17 cellular contexts compared by ENCODE assay signal in the genomic region with DNA sequence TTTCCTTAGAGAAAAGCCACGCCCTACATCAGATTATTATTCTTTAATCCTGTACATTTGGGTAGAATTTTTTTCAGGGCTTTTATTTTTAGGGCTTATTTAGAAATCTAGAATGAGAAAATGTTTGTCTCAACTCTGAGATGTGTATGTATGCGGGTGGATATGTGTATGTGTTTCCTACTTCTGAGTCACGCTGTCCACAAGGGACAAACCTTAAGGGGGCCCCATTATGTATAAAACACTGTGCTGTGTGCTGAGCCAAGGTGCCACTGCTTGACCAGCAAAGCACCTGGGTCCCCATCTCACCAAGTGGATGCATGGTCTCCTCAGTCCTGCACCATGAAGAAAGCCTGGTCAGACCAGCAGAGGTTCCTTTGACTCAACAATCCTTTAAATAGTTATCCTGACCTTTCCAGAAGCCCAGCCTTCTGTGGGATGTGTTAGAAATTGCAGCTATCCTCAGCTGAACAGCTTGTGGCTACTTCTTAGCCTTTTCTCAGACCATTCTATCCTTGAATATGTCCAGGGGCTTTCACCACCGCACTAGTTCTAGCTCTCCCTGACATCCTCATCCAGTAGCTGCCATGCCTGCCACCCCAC. TPM values are rescaled to one million over a fixed set of nuclear protein-coding genes. Genes with fewer than 3 reads are reported as not detected.
DNase-seq lines count a peak whose midpoint lies in the region; ATAC-seq and TF ChIP-seq lines count a peak whose summit lies in the region.
"Had no signal": no experiment of that assay in that cellular context is flagged by ENCODE, and none has a peak within 500 bp of the region (broad histone marks: within the 10 kb centered on the region; RNA-seq: fewer than 3 reads in every experiment).

No MANE protein-coding gene starts in this region.

- no peaks in the 10 kb centered on the region for H3K36me3 ChIP-seq in SK-N-SH (replicated peaks in 1 of 2; ENCODE audit: control insufficient read depth in 1 of 2, insufficient read depth in 2 of 2, low read length in 1 of 2)
- H3K36me3 ChIP-seq in adipocyte (ENCODE audit: control insufficient read depth, insufficient read depth, low read length, severe bottlenecking) = no peaks in the 10 kb centered on the region
- no peaks in the 10 kb centered on the region for H3K36me3 ChIP-seq in stomach smooth muscle (ENCODE audit: control insufficient read depth in 2 of 2, insufficient read depth in 2 of 2, low read length in 2 of 2)
- H3K36me3 ChIP-seq: BLaER1 treated with 17β-estradiol and CSF1 and Interleukin-3, amounts not matched to agents 10 nM and 100 nM had no signal

- no peak for TF ChIP-seq RAD21 in SK-N-SH (IDR thresholded peaks at IDR 0.05; ENCODE audit: low read length)

- no peaks in the 10 kb centered on the region for H3K36me3 Mint-ChIP-seq in progenitor cell of endocrine pancreas (ENCODE audit: insufficient read depth)

- no peak for TF ChIP-seq EP300 in SK-N-SH (IDR thresholded peaks at IDR 0.05; ENCODE audit: borderline replicate concordance in 1 of 2, low read depth in 1 of 2, low read length in 1 of 2)

- no peak overlapping the region for H2AFZ ChIP-seq in SK-N-SH (ENCODE audit: low read depth)

- H3K4me1 ChIP-seq in SK-N-SH (ENCODE audit: control insufficient read depth in 1 of 2, insufficient read depth in 2 of 2, low read depth in 1 of 2, low read length in 1 of 2) = peaks cover 0 to 12% of the 10 kb centered on the region in 2 experiments; a peak in 2 of 4 replicates
- peaks cover 49% of the 10 kb centered on the region for H3K4me1 ChIP-seq in adipocyte (ENCODE audit: control insufficient read depth, insufficient read depth, low read length)
- peaks cover 33% of the 10 kb centered on the region for H3K4me1 ChIP-seq in stomach smooth muscle (ENCODE audit: control insufficient read depth, insufficient read depth, low read length)

- H3K27me3 Mint-ChIP-seq in progenitor cell of endocrine pancreas = no peaks in the 10 kb centered on the region
- H3K27me3 Mint-ChIP-seq: memory B cell had no signal

- peaks cover 10% of the 10 kb centered on the region for H3K4me1 Mint-ChIP-seq in progenitor cell of endocrine pancreas (ENCODE audit: low read depth)

- H4K20me1 ChIP-seq in SK-N-SH (ENCODE audit: insufficient read depth) = no peaks in the 10 kb centered on the region
- H4K20me1 ChIP-seq: BLaER1 treated with 17β-estradiol and CSF1 and Interleukin-3, amounts not matched to agents 10 nM and 100 nM had no signal

- peaks cover 17% of the 10 kb centered on the region for H3F3A ChIP-seq in SK-N-SH (replicated peaks; ENCODE audit: insufficient read depth)

- peak overlapping the region; percentile 2 for H3K4me2 ChIP-seq in SK-N-SH

- H3K79me2 ChIP-seq in SK-N-SH (ENCODE audit: insufficient read depth) = no peaks in the 10 kb centered on the region

- ATAC-seq in SK-N-SH treated with all-trans-retinoic acid at 6 μM for 48 hours (no peak), left ventricle myocardium superior (peak; percentile 21), HG03097 (IDR thresholded peaks at IDR 0.05; ENCODE audit: low FRiP score, unreplicated experiment) (no peak)

- TF ChIP-seq CTCF in SK-N-SH (IDR thresholded peaks at IDR 0.05) = no peak
- TF ChIP-seq CTCF in progenitor cell of endocrine pancreas (IDR thresholded peaks at IDR 0.05; ENCODE audit: unreplicated experiment) = no peak

- H3K27me3 ChIP-seq in SK-N-SH (ENCODE audit: insufficient read depth) (no peaks in the 10 kb centered on the region), adipocyte (replicated peaks; ENCODE audit: control insufficient read depth, insufficient read depth, low read length) (no peaks in the 10 kb centered on the region), stomach smooth muscle (ENCODE audit: control insufficient read depth in 1 of 2, insufficient read depth in 2 of 2, low read length in 2 of 2) (no peaks in the 10 kb centered on the region)
- H3K27me3 ChIP-seq: BLaER1 treated with 17β-estradiol and CSF1 and Interleukin-3, amounts not matched to agents 10 nM and 100 nM had no signal

- H3K4me3 ChIP-seq in SK-N-SH (ENCODE audit: low read depth in 2 of 2, low read length in 1 of 2) (no peak overlapping the region), adipocyte (ENCODE audit: low read length) (peak overlapping the region; percentile 56), stomach smooth muscle (ENCODE audit: low read length in 2 of 2) (peak overlapping the region in 1 of 2 donors; percentile 22)
- H3K4me3 ChIP-seq: BLaER1 treated with 17β-estradiol and CSF1 and Interleukin-3, amounts not matched to agents 10 nM and 100 nM had no signal

- H3K9me3 Mint-ChIP-seq in progenitor cell of endocrine pancreas (ENCODE audit: low read depth) = no peaks in the 10 kb centered on the region
- H3K9me3 Mint-ChIP-seq: memory B cell had no signal

- H3K9ac ChIP-seq in SK-N-SH (no peak overlapping the region; the same call in 1 of the 2 replicates), adipocyte (ENCODE audit: low read length) (peak overlapping the region; percentile 72), stomach smooth muscle (ENCODE audit: low read length in 2 of 2) (no peak overlapping the region)
- H3K9ac ChIP-seq: BLaER1 treated with 17β-estradiol and CSF1 and Interleukin-3, amounts not matched to agents 10 nM and 100 nM had no signal

- POLR2A ChIA-PET in SK-N-SH (lab: Yijun Ruan, JAX) = no interaction called here

- no peaks in the 10 kb centered on the region for H3K9me2 ChIP-seq in SK-N-SH

- intact Hi-C loops in left ventricle myocardium superior (cut with micrococcal nuclease) = no loop called here

- CTCF ChIA-PET in SK-N-SH (lab: Yijun Ruan, JAX) = no interaction called here

- 97% methylated on average over 4 of the region's 4 CpGs for WGBS in SK-N-SH (ENCODE audit: low lambda C conversion rate)

- H3K9me3 ChIP-seq in SK-N-SH (no peaks in the 10 kb centered on the region), adipocyte (ENCODE audit: control insufficient read depth, low read length) (no peaks in the 10 kb centered on the region), stomach smooth muscle (ENCODE audit: control insufficient read depth in 2 of 2, low read length in 2 of 2) (no peaks in the 10 kb centered on the region)
- H3K9me3 ChIP-seq: BLaER1 treated with 17β-estradiol and CSF1 and Interleukin-3, amounts not matched to agents 10 nM and 100 nM had no signal

- DNase-seq in SK-N-SH = no peak
- no peak for DNase-seq in adipocyte (ENCODE audit: low read depth)
- DNase-seq in left ventricle myocardium superior = no peak
- DNase-seq in progenitor cell of endocrine pancreas (ENCODE audit: low spot score, unreplicated experiment) = no peak
- no peak for DNase-seq in activated CD4-positive, CD25-positive, alpha-beta regulatory T cell treated with anti-CD3 and anti-CD28 coated beads, Interleukin-2, amount 50 U/mL, for 72 hours
- DNase-seq: activated CD4-positive, alpha-beta T cell treated with anti-CD3 and anti-CD28 coated beads for 48 hours; amniotic stem cell; DMS153; erythroblast; SIG-M5; stimulated activated CD4-positive, alpha-beta T cell treated with anti-CD3 and anti-CD28 coated beads, Interleukin-4, amount 100 ng/mL, for 1 hour had no signal

- H3K4me3 Mint-ChIP-seq in progenitor cell of endocrine pancreas (ENCODE audit: low read depth) = no peak overlapping the region
- H3K4me3 Mint-ChIP-seq: memory B cell had no signal

- H3K27ac ChIP-seq in SK-N-SH (ENCODE audit: low read depth in 2 of 2, low read length in 1 of 2) (peak overlapping the region in 1 of 2 experiments; percentile 64; a peak in 2 of 4 replicates), stomach smooth muscle (ENCODE audit: low read length) (peak overlapping the region; percentile 58)
- H3K27ac ChIP-seq: 22Rv1; BLaER1 treated with 17β-estradiol and CSF1 and Interleukin-3, amounts not matched to agents 10 nM and 100 nM had no signal

- H3K27ac Mint-ChIP-seq in progenitor cell of endocrine pancreas = no peak overlapping the region
- H3K27ac Mint-ChIP-seq: memory B cell had no signal

TF ChIP-seq in SK-N-SH, 30 proteins besides CTCF, POLR2A, EP300 and RAD21 (continues in another document):
- TF ChIP-seq TAF1 (IDR thresholded peaks at IDR 0.05; ENCODE audit: borderline replicate concordance, low read depth, low read length) = no peak
- TF ChIP-seq, protein P1, sequence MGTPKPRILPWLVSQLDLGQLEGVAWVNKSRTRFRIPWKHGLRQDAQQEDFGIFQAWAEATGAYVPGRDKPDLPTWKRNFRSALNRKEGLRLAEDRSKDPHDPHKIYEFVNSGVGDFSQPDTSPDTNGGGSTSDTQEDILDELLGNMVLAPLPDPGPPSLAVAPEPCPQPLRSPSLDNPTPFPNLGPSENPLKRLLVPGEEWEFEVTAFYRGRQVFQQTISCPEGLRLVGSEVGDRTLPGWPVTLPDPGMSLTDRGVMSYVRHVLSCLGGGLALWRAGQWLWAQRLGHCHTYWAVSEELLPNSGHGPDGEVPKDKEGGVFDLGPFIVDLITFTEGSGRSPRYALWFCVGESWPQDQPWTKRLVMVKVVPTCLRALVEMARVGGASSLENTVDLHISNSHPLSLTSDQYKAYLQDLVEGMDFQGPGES (IDR thresholded peaks at IDR 0.05; ENCODE audit: low read depth, low read length) = no peak
- no peak for TF ChIP-seq GABPA (IDR thresholded peaks at IDR 0.05; ENCODE audit: low read depth)

TF ChIP-seq in SK-N-SH treated with all-trans-retinoic acid at 6 μM for 48 hours, 23 proteins besides CTCF, POLR2A, EP300 and RAD21 (continues in another document):
- TF ChIP-seq, protein P2, sequence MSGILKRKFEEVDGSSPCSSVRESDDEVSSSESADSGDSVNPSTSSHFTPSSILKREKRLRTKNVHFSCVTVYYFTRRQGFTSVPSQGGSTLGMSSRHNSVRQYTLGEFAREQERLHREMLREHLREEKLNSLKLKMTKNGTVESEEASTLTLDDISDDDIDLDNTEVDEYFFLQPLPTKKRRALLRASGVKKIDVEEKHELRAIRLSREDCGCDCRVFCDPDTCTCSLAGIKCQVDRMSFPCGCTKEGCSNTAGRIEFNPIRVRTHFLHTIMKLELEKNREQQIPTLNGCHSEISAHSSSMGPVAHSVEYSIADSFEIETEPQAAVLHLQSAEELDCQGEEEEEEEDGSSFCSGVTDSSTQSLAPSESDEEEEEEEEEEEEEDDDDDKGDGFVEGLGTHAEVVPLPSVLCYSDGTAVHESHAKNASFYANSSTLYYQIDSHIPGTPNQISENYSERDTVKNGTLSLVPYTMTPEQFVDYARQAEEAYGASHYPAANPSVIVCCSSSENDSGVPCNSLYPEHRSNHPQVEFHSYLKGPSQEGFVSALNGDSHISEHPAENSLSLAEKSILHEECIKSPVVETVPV (CRISPR knock-in tag; IDR thresholded peaks at IDR 0.05) = no peak

RNA-seq across cellular contexts. Expression of a gene that starts 57.7 kb away (rescaled TPM):
- 4.7 and 5.7 TPM in 2 replicates for polyA plus RNA-seq in SK-N-SH (2012; rRNA removed)
- 6.7 and 9.2 TPM in 2 replicates for polyA plus RNA-seq in SK-N-SH (2012; cell fraction: cytosol; rRNA removed)
- 4.0 and 9.3 TPM in 2 replicates for polyA plus RNA-seq in SK-N-SH (2012; cell fraction: nucleus; rRNA removed)
- total RNA-seq in left ventricle myocardium superior = 66.1 TPM
- 145 and 149 TPM in 2 replicates for total RNA-seq in progenitor cell of endocrine pancreas
